In the genomic region with DNA sequence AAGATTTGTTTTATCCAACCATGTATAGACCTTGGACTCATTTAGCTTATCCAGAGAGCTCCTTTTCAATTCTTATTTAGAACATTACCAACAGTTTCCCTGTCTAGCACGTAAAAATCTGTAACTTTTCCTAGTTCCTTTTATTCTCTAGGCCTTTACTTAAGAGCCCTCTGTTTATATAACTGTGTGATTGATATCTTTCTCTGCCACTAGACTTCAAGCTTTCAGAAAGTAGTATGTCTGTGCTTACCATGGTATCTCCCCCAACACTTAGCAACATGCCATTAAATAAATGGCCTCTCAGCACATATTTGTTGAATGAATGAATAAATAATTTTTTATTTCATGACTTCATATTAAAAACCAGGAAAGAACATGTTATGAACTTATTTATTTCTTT, we compare ENCODE assay signal across 15 cellular contexts.
A peak's percentile ranks its signal among the peaks of the same experiment; 100 is the strongest.
DNase-seq lines count a peak whose midpoint lies in the region; FAIRE-seq and TF ChIP-seq lines count a peak whose summit lies in the region.
"Had no signal": no experiment of that assay in that cellular context is flagged by ENCODE, and none has a peak within 500 bp of the region (broad histone marks: within the 10 kb centered on the region; RNA-seq: fewer than 3 reads in every experiment).

No MANE protein-coding gene starts in this region.

- POLR2A ChIA-PET in MCF 10A (lab: Yijun Ruan, JAX): interaction anchor here (1.0 to 2.0 kb wide), 3 partner anchors 17 to 89 kb away, joined by 3 to 9 read pairs (median 5); no protein-coding TSS in a partner anchor

- TF ChIP-seq CTCF in MCF 10A (IDR thresholded peaks at IDR 0.05; ENCODE audit: unreplicated experiment) (no peak), breast epithelium (IDR thresholded peaks at IDR 0.05) (no peak), WERI-Rb-1 (IDR thresholded peaks at IDR 0.05; ENCODE audit: low read depth, low read length) (no peak)

- H3K27me3 ChIP-seq in breast epithelium (no peaks in the 10 kb centered on the region), WERI-Rb-1 (ENCODE audit: insufficient read depth, low read depth, severe bottlenecking) (no peaks in the 10 kb centered on the region)
- H3K27me3 ChIP-seq: BLaER1 treated with 17β-estradiol and CSF1 and Interleukin-3, amounts not matched to agents 10 nM and 100 nM; Peyer's patch had no signal

- peak overlapping the region; percentile 39 for H3K27ac Mint-ChIP-seq in MCF 10A (ENCODE audit: low read depth, unreplicated experiment)
- H3K27ac Mint-ChIP-seq: CD8-positive, alpha-beta memory T cell had no signal

- H3K4me1 ChIP-seq in breast epithelium: no peaks in the 10 kb centered on the region
- H3K4me1 ChIP-seq: BLaER1 treated with 17β-estradiol and CSF1 and Interleukin-3, amounts not matched to agents 10 nM and 100 nM; Peyer's patch had no signal

- peaks cover 38% of the 10 kb centered on the region for H3K36me3 Mint-ChIP-seq in MCF 10A (ENCODE audit: insufficient read depth, unreplicated experiment)

- H3K4me1 Mint-ChIP-seq in MCF 10A (ENCODE audit: insufficient read depth, unreplicated experiment): peaks cover 5% of the 10 kb centered on the region
- H3K4me1 Mint-ChIP-seq: CD8-positive, alpha-beta memory T cell; GM23338 had no signal

- FAIRE-seq in GM12892 (lab: Jason Lieb, UNC): no peak
- FAIRE-seq: A204.1 had no signal

- no peaks in the 10 kb centered on the region for H3K9me3 Mint-ChIP-seq in MCF 10A (ENCODE audit: unreplicated experiment)
- H3K9me3 Mint-ChIP-seq: CD8-positive, alpha-beta memory T cell; GM23338 had no signal

- H3K9me3 ChIP-seq in breast epithelium (no peaks in the 10 kb centered on the region), WERI-Rb-1 (ENCODE audit: severe bottlenecking) (peaks cover 2% of the 10 kb centered on the region)
- H3K9me3 ChIP-seq: BLaER1 treated with 17β-estradiol and CSF1 and Interleukin-3, amounts not matched to agents 10 nM and 100 nM; Peyer's patch had no signal

- CTCF ChIA-PET in MCF 10A (lab: Yijun Ruan, JAX): interaction anchor here (0.6 to 0.7 kb wide), 3 partner anchors 14 to 265 kb away, joined by 3 to 5 read pairs (median 3); no protein-coding TSS in a partner anchor

- TF ChIP-seq POLR2A in breast epithelium (IDR thresholded peaks at IDR 0.05): no peak
- TF ChIP-seq POLR2A in GM12892 (IDR thresholded peaks at IDR 0.05; ENCODE audit: low read depth, low read length): no peak

- H3K36me3 ChIP-seq in breast epithelium: no peaks in the 10 kb centered on the region
- H3K36me3 ChIP-seq in WERI-Rb-1: no peaks in the 10 kb centered on the region
- H3K36me3 ChIP-seq: Peyer's patch had no signal

- H3K27me3 Mint-ChIP-seq in MCF 10A (ENCODE audit: insufficient read depth, unreplicated experiment): no peaks in the 10 kb centered on the region
- H3K27me3 Mint-ChIP-seq: CD8-positive, alpha-beta memory T cell had no signal

- H3K4me3 Mint-ChIP-seq in MCF 10A (ENCODE audit: unreplicated experiment): no peak overlapping the region
- H3K4me3 Mint-ChIP-seq: CD8-positive, alpha-beta memory T cell; GM23338 had no signal

- H3K27ac ChIP-seq in breast epithelium: no peak overlapping the region
- H3K27ac ChIP-seq in WERI-Rb-1: peak overlapping the region; percentile 88
- H3K27ac ChIP-seq: BLaER1 treated with 17β-estradiol and CSF1 and Interleukin-3, amounts not matched to agents 10 nM and 100 nM; Peyer's patch had no signal

- H3K4me3 ChIP-seq in breast epithelium (no peak overlapping the region), WERI-Rb-1 (ENCODE audit: low read depth, low read length) (peak overlapping the region; percentile 16; the same call in 1 of the 2 replicates)
- H3K4me3 ChIP-seq: BLaER1 treated with 17β-estradiol and CSF1 and Interleukin-3, amounts not matched to agents 10 nM and 100 nM; GM23338; Peyer's patch had no signal

- intact Hi-C loops in MCF 10A (cut with micrococcal nuclease): loop anchor here (5.0 kb wide), 1 partner anchor 89 kb away; no protein-coding TSS in a partner anchor
- intact Hi-C loops in breast epithelium (cut with DNase I; ENCODE audit: low total_unique reads): no loop called here

- BruUV-seq in MCF 10A (replicated peaks; lab: Mats Ljungman, UMichigan): no TSS peak

- DNase-seq in MCF 10A (ENCODE audit: unreplicated experiment) (no peak), breast epithelium (ENCODE audit: low spot score in 2 of 2) (no peak), WERI-Rb-1 (no peak), iris pigment epithelial cell (ENCODE audit: low read depth) (peak; percentile 63), GM12892 (ENCODE audit: insufficient read length) (no peak), NCI-H1048 (lab: John Stamatoyannopoulos, UW) (no peak), NCI-H2196 (lab: John Stamatoyannopoulos, UW; ENCODE audit: unreplicated experiment) (no peak)
- DNase-seq: CD8-positive, alpha-beta memory T cell; DMS79; KG1; NCI-H1092 treated with DMSO at 0.1 percent for 48 hours; Peyer's patch had no signal
